In the genomic region with DNA sequence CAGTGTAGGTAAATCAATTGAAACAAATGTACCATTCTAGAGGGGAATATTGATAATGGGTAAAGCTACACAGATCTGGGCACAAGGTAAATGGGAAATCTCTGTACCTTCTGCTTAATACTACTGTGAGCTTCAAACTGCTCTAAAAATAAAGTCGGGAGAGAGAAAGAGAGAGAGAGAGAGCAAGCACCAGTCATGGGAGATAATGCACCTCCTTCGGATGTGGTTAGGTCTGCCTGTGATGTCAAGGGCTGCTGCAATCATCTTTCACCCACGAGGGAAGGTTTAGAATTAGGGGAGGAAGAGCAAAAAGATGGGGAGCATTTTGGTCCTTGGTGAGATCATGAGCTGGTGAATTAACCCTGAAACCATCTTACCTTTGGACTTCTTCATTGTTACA, we compare ENCODE assay signal across 1 cellular context.
TF ChIP-seq lines count a peak whose summit lies in the region.

No MANE protein-coding gene starts in this region.

TF ChIP-seq in K562, 482 proteins besides CTCF, POLR2A, EP300 and RAD21 (continued from another document):
- TF ChIP-seq, protein P1, sequence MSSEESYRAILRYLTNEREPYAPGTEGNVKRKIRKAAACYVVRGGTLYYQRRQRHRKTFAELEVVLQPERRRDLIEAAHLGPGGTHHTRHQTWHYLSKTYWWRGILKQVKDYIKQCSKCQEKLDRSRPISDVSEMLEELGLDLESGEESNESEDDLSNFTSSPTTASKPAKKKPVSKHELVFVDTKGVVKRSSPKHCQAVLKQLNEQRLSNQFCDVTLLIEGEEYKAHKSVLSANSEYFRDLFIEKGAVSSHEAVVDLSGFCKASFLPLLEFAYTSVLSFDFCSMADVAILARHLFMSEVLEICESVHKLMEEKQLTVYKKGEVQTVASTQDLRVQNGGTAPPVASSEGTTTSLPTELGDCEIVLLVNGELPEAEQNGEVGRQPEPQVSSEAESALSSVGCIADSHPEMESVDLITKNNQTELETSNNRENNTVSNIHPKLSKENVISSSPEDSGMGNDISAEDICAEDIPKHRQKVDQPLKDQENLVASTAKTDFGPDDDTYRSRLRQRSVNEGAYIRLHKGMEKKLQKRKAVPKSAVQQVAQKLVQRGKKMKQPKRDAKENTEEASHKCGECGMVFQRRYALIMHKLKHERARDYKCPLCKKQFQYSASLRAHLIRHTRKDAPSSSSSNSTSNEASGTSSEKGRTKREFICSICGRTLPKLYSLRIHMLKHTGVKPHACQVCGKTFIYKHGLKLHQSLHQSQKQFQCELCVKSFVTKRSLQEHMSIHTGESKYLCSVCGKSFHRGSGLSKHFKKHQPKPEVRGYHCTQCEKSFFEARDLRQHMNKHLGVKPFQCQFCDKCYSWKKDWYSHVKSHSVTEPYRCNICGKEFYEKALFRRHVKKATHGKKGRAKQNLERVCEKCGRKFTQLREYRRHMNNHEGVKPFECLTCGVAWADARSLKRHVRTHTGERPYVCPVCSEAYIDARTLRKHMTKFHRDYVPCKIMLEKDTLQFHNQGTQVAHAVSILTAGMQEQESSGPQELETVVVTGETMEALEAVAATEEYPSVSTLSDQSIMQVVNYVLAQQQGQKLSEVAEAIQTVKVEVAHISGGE (CRISPR knock-in tag; IDR thresholded peaks at IDR 0.05): no peak
- TF ChIP-seq TCF3 (CRISPR knock-in tag; IDR thresholded peaks at IDR 0.05) (peak; percentile 71), CHD4 (IDR thresholded peaks at IDR 0.05; ENCODE audit: insufficient read depth, insufficient replicate concordance, low read depth, low read length, poor library complexity, severe bottlenecking) (no peak), HLTF (IDR thresholded peaks at IDR 0.05) (no peak), HMGN3 (IDR thresholded peaks at IDR 0.05; ENCODE audit: borderline replicate concordance, extremely low read depth, insufficient read length, low read depth, low read length) (no peak), RBM15 (IDR thresholded peaks at IDR 0.05; ENCODE audit: insufficient read depth, low read length) (no peak), TCFL5 (CRISPR knock-in tag; conservative IDR thresholded peaks at IDR 0.05) (no peak), ARID1B (IDR thresholded peaks at IDR 0.05) (peak; percentile 71), TAF7 (tag; IDR thresholded peaks at IDR 0.05) (no peak), RBM22 (IDR thresholded peaks at IDR 0.05; ENCODE audit: low read depth, low read length, poor library complexity, severe bottlenecking) (no peak), SREBF1 (IDR thresholded peaks at IDR 0.05; ENCODE audit: borderline replicate concordance, low read depth, low read length) (no peak), JUND (IDR thresholded peaks at IDR 0.05; ENCODE audit: borderline replicate concordance, low read depth, low read length) (0 out of 2 replicates have a peak, but pooled peaks have one; percentile 9), JUND (tag; IDR thresholded peaks at IDR 0.05; ENCODE audit: borderline replicate concordance, low read depth, low read length) (no peak; the same call in 2 of the 3 replicates), OTX1 (CRISPR knock-in tag; IDR thresholded peaks at IDR 0.05) (0 out of 2 replicates have a peak, but pooled peaks have one; percentile 5), HIVEP1 (CRISPR knock-in tag; IDR thresholded peaks at IDR 0.05) (no peak), SMARCE1 (IDR thresholded peaks at IDR 0.05) (0 out of 2 replicates have a peak, but pooled peaks have one; percentile 27), HCFC1 (IDR thresholded peaks at IDR 0.05; ENCODE audit: low read depth, low read length) (no peak), SETDB1 (IDR thresholded peaks at IDR 0.05; ENCODE audit: low read length) (no peak), SOX6 (IDR thresholded peaks at IDR 0.05) (peak; percentile 13; the same call in 1 of the 2 replicates), TEAD4 (IDR thresholded peaks at IDR 0.05; ENCODE audit: low read length) (peak; percentile 64), TEAD4 (CRISPR knock-in tag; IDR thresholded peaks at IDR 0.05; ENCODE audit: borderline replicate concordance) (no peak), CEBPB (tag; IDR thresholded peaks at IDR 0.05) (0 out of 2 replicates have a peak, but pooled peaks have one; percentile 32), CBFA2T2 (conservative IDR thresholded peaks at IDR 0.05) (peak; percentile 50), ETV1 (tag; conservative IDR thresholded peaks at IDR 0.05; ENCODE audit: low read depth) (peak; percentile 82), MCM3 (IDR thresholded peaks at IDR 0.05) (no peak), TAL1 (IDR thresholded peaks at IDR 0.05) (peak; percentile 47; the same call in 1 of the 2 replicates), WHSC1 (IDR thresholded peaks at IDR 0.05; ENCODE audit: low read length) (no peak), PML (IDR thresholded peaks at IDR 0.05; ENCODE audit: low read length) (no peak), NFE2L1 (tag; IDR thresholded peaks at IDR 0.05; ENCODE audit: borderline replicate concordance, low read depth) (no peak)
- TF ChIP-seq, protein P2, sequence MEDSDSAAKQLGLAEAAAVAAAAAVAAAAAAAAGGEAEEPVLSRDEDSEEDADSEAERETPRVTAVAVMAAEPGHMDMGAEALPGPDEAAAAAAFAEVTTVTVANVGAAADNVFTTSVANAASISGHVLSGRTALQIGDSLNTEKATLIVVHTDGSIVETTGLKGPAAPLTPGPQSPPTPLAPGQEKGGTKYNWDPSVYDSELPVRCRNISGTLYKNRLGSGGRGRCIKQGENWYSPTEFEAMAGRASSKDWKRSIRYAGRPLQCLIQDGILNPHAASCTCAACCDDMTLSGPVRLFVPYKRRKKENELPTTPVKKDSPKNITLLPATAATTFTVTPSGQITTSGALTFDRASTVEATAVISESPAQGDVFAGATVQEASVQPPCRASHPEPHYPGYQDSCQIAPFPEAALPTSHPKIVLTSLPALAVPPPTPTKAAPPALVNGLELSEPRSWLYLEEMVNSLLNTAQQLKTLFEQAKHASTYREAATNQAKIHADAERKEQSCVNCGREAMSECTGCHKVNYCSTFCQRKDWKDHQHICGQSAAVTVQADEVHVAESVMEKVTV (CRISPR knock-in tag; IDR thresholded peaks at IDR 0.05): no peak
- TF ChIP-seq, protein P3, sequence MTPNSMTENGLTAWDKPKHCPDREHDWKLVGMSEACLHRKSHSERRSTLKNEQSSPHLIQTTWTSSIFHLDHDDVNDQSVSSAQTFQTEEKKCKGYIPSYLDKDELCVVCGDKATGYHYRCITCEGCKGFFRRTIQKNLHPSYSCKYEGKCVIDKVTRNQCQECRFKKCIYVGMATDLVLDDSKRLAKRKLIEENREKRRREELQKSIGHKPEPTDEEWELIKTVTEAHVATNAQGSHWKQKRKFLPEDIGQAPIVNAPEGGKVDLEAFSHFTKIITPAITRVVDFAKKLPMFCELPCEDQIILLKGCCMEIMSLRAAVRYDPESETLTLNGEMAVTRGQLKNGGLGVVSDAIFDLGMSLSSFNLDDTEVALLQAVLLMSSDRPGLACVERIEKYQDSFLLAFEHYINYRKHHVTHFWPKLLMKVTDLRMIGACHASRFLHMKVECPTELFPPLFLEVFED (CRISPR knock-in tag; conservative IDR thresholded peaks at IDR 0.05): no peak
- TF ChIP-seq, protein P4, sequence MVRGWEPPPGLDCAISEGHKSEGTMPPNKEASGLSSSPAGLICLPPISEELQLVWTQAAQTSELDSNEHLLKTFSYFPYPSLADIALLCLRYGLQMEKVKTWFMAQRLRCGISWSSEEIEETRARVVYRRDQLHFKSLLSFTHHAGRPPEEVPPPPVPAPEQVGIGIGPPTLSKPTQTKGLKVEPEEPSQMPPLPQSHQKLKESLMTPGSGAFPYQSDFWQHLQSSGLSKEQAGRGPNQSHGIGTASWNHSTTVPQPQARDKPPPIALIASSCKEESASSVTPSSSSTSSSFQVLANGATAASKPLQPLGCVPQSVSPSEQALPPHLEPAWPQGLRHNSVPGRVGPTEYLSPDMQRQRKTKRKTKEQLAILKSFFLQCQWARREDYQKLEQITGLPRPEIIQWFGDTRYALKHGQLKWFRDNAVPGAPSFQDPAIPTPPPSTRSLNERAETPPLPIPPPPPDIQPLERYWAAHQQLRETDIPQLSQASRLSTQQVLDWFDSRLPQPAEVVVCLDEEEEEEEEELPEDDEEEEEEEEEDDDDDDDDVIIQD (CRISPR knock-in tag; IDR thresholded peaks at IDR 0.05): no peak
TF ChIP-seq in K562: peak in this region for 44.
